Comparison of ENCODE assay signal across 9 cellular contexts in genomic region chr10:79285315-79286185, GRCh38.
A peak's percentile ranks its signal among the peaks of the same experiment; 100 is the strongest.
DNase-seq lines count a peak whose midpoint lies in the region; ATAC-seq lines count a peak whose summit lies in the region.
"Had no signal": no experiment of that assay in that cellular context is flagged by ENCODE, and none has a peak within 500 bp of the region (broad histone marks: within the 10 kb centered on the region; RNA-seq: fewer than 3 reads in every experiment).

No MANE protein-coding gene starts in this region.

- peak overlapping the region in 1 of 2 experiments; percentile 49 for H3K18ac ChIP-seq in mesenchymal stem cell (ENCODE audit: low read depth in 1 of 2, low read length in 2 of 2)

- peak overlapping the region; percentile 22 for H4K91ac ChIP-seq in mesenchymal stem cell (ENCODE audit: low read length)

- intact Hi-C loops in activated CD4-positive, alpha-beta T cell treated with anti-CD3 and anti-CD28 coated beads for 36 hours (cut with DNase I, micrococcal nuclease), result loop anchor here (1.0 to 5.0 kb wide), 4 partner anchors 31 to 63 kb away; no protein-coding TSS in a partner anchor

- peaks cover 70 to 100% of the 10 kb centered on the region in 2 experiments for H3K36me3 ChIP-seq in mesenchymal stem cell (ENCODE audit: control insufficient read depth in 1 of 2, insufficient read depth in 2 of 2, low read depth in 1 of 2, low read length in 2 of 2)

- H3K27me3 Mint-ChIP-seq in activated CD4-positive, alpha-beta T cell treated with anti-CD3 and anti-CD28 coated beads for 36 hours, result no peaks in the 10 kb centered on the region
- no peaks in the 10 kb centered on the region for H3K27me3 Mint-ChIP-seq in activated CD4-positive, alpha-beta memory T cell treated with anti-CD3 and anti-CD28 coated beads, Interleukin-2, amount 10 ng/mL, durations not matched to agents 7 days and 5 days

- H2BK12ac ChIP-seq in mesenchymal stem cell (ENCODE audit: low read length in 2 of 2), result no peak overlapping the region

- H3K4me2 ChIP-seq in mesenchymal stem cell (ENCODE audit: low read length, poor library complexity, severe bottlenecking), result no peak overlapping the region

- H2AK5ac ChIP-seq in mesenchymal stem cell (ENCODE audit: low read length, severe bottlenecking), result peak overlapping the region; percentile 36

- no peaks in the 10 kb centered on the region for H3K27me3 ChIP-seq in mesenchymal stem cell (ENCODE audit: control insufficient read depth in 1 of 2, insufficient read depth in 1 of 2, low read length in 2 of 2)

- peaks cover 33% of the 10 kb centered on the region for H3K79me1 ChIP-seq in mesenchymal stem cell (replicated peaks; ENCODE audit: low read length, poor library complexity, severe bottlenecking)

- peak overlapping the region; percentile 20 for H4K8ac ChIP-seq in mesenchymal stem cell (ENCODE audit: low read length)

- H2BK15ac ChIP-seq in mesenchymal stem cell (ENCODE audit: low read depth, poor library complexity, severe bottlenecking), result no peak overlapping the region

- H3K14ac ChIP-seq in mesenchymal stem cell (ENCODE audit: low read length in 2 of 2), result no peak overlapping the region

- peak overlapping the region; percentile 85 for H3K27ac Mint-ChIP-seq in activated CD4-positive, alpha-beta T cell treated with anti-CD3 and anti-CD28 coated beads for 36 hours
- H3K27ac Mint-ChIP-seq in activated CD4-positive, alpha-beta memory T cell treated with anti-CD3 and anti-CD28 coated beads, Interleukin-2, amount 10 ng/mL, durations not matched to agents 7 days and 5 days, result peak overlapping the region; percentile 98

- CTCF ChIA-PET in activated CD4-positive, alpha-beta T cell treated with anti-CD3 and anti-CD28 coated beads for 36 hours (lab: Charles Lee), result interaction anchor here (0.7 to 1.6 kb wide), 3 partner anchors 38 to 61 kb away, joined by 3 to 4 read pairs (median 3); no protein-coding TSS in a partner anchor
- CTCF ChIA-PET in activated CD4-positive, alpha-beta memory T cell treated with anti-CD3 and anti-CD28 coated beads, Interleukin-2, amount 10 ng/mL, durations not matched to agents 7 days and 5 days (lab: Charles Lee), result interaction anchor here (1.0 to 1.7 kb wide), 8 partner anchors 10 to 63 kb away, joined by 3 to 8 read pairs (median 4); no protein-coding TSS in a partner anchor

- no peak overlapping the region for H2AFZ ChIP-seq in mesenchymal stem cell (ENCODE audit: low read depth, low read length)

- H2BK5ac ChIP-seq in mesenchymal stem cell (ENCODE audit: low read depth, low read length, poor library complexity, severe bottlenecking), result no peak overlapping the region

- no peaks in the 10 kb centered on the region for H3K9me3 ChIP-seq in mesenchymal stem cell (ENCODE audit: control insufficient read depth, low read length)

- DNase-seq in activated CD4-positive, alpha-beta T cell treated with anti-CD3 and anti-CD28 coated beads for 36 hours, result peak; percentile 77
- no peak for DNase-seq in activated CD4-positive, alpha-beta T cell treated with anti-CD3 and anti-CD28 coated beads, Interleukin-2, amount 50 U/mL, for 4 hours
- peak; percentile 83 for DNase-seq in activated CD4-positive, alpha-beta memory T cell treated with anti-CD3 and anti-CD28 coated beads, Interleukin-2, amount 10 ng/mL, durations not matched to agents 7 days and 5 days
- DNase-seq in mesenchymal stem cell (no peak), NCI-H2196 (lab: John Stamatoyannopoulos, UW; ENCODE audit: unreplicated experiment) (no peak), mesenteric fat pad (ENCODE audit: low spot score) (no peak), NOMO-1 treated with DMSO at 0.1 percent for 48 hours (lab: John Stamatoyannopoulos, UW; ENCODE audit: unreplicated experiment) (no peak)

- H3K27ac ChIP-seq in mesenchymal stem cell (ENCODE audit: low read length, poor library complexity, severe bottlenecking), result peak overlapping the region; percentile 15
- H3K27ac ChIP-seq: VCaP had no signal

- H3K4me1 ChIP-seq in mesenchymal stem cell (ENCODE audit: control insufficient read depth, insufficient read depth, low read depth, low read length), result peaks cover 48% of the 10 kb centered on the region

- POLR2A ChIA-PET in activated CD4-positive, alpha-beta T cell treated with anti-CD3 and anti-CD28 coated beads for 36 hours (lab: Charles Lee), result interaction anchor here (1.0 to 1.2 kb wide), 4 partner anchors 38 to 662 kb away, joined by 3 to 4 read pairs (median 4); no protein-coding TSS in a partner anchor
- POLR2A ChIA-PET in activated CD4-positive, alpha-beta memory T cell treated with anti-CD3 and anti-CD28 coated beads, Interleukin-2, amount 10 ng/mL, durations not matched to agents 7 days and 5 days (lab: Charles Lee), result interaction anchor here (0.9 to 5.9 kb wide), 14 partner anchors 10 to 159 kb away, joined by 3 to 50 read pairs (median 5); partner anchors contain the start of genes PPIF and ZCCHC24

- H2BK120ac ChIP-seq in mesenchymal stem cell (ENCODE audit: low read depth, low read length), result no peak overlapping the region

- 90% methylated on average over 12 of the region's 12 CpGs for WGBS in mesenchymal stem cell

- peaks cover 41% of the 10 kb centered on the region for H3K4me1 Mint-ChIP-seq in activated CD4-positive, alpha-beta T cell treated with anti-CD3 and anti-CD28 coated beads for 36 hours
- peaks cover 65% of the 10 kb centered on the region for H3K4me1 Mint-ChIP-seq in activated CD4-positive, alpha-beta memory T cell treated with anti-CD3 and anti-CD28 coated beads, Interleukin-2, amount 10 ng/mL, durations not matched to agents 7 days and 5 days

- no peaks in the 10 kb centered on the region for H3K9me3 Mint-ChIP-seq in activated CD4-positive, alpha-beta T cell treated with anti-CD3 and anti-CD28 coated beads for 36 hours (ENCODE audit: low read depth)
- no peaks in the 10 kb centered on the region for H3K9me3 Mint-ChIP-seq in activated CD4-positive, alpha-beta memory T cell treated with anti-CD3 and anti-CD28 coated beads, Interleukin-2, amount 10 ng/mL, durations not matched to agents 7 days and 5 days

- H3K9ac ChIP-seq in mesenchymal stem cell (ENCODE audit: low read length), result no peak overlapping the region

- no peak overlapping the region for H3K4me3 ChIP-seq in mesenchymal stem cell (ENCODE audit: insufficient read depth in 1 of 2, low read depth in 1 of 2, low read length in 2 of 2)

- ATAC-seq in activated CD4-positive, alpha-beta T cell treated with anti-CD3 and anti-CD28 coated beads for 36 hours, result peak; percentile 75
- peak; percentile 40 for ATAC-seq in HG02970 (IDR thresholded peaks at IDR 0.05; ENCODE audit: low FRiP score, unreplicated experiment)

- no peak overlapping the region for H3K4ac ChIP-seq in mesenchymal stem cell (ENCODE audit: low read depth in 1 of 2, low read length in 2 of 2)

- peaks cover 34% of the 10 kb centered on the region for H3K36me3 Mint-ChIP-seq in activated CD4-positive, alpha-beta T cell treated with anti-CD3 and anti-CD28 coated beads for 36 hours (ENCODE audit: low read depth)
- peaks cover 56% of the 10 kb centered on the region for H3K36me3 Mint-ChIP-seq in activated CD4-positive, alpha-beta memory T cell treated with anti-CD3 and anti-CD28 coated beads, Interleukin-2, amount 10 ng/mL, durations not matched to agents 7 days and 5 days (ENCODE audit: low read depth)

- H3K23ac ChIP-seq in mesenchymal stem cell (ENCODE audit: low read length in 2 of 2), result peak overlapping the region in 1 of 2 experiments; percentile 25

- peak overlapping the region; percentile 11 for H3K4me3 Mint-ChIP-seq in activated CD4-positive, alpha-beta T cell treated with anti-CD3 and anti-CD28 coated beads for 36 hours
- H3K4me3 Mint-ChIP-seq in activated CD4-positive, alpha-beta memory T cell treated with anti-CD3 and anti-CD28 coated beads, Interleukin-2, amount 10 ng/mL, durations not matched to agents 7 days and 5 days, result peak overlapping the region; percentile 61

Comparison
In these comparisons a context has a peak if more than half of its experiments do, and no peak if none do; other contexts are left out.
1. DNase-seq: peak in activated CD4-positive, alpha-beta T cell treated with anti-CD3 and anti-CD28 coated beads for 36 hours (single experiment) and activated CD4-positive, alpha-beta memory T cell treated with anti-CD3 and anti-CD28 coated beads, Interleukin-2, amount 10 ng/mL, durations not matched to agents 7 days and 5 days (single experiment); none in activated CD4-positive, alpha-beta T cell treated with anti-CD3 and anti-CD28 coated beads, Interleukin-2, amount 50 U/mL, for 4 hours (0 of 2), mesenchymal stem cell (single experiment), NCI-H2196 (single experiment), mesenteric fat pad (single experiment) and NOMO-1 treated with DMSO at 0.1 percent for 48 hours (single experiment).